In genomic region chr12:10607885-10608458, GRCh38 we compare ENCODE assay signal across 13 cellular contexts. TPM values are rescaled to one million over a fixed set of nuclear protein-coding genes. Genes with fewer than 3 reads are reported as not detected.
DNase-seq lines count a peak whose midpoint lies in the region; ATAC-seq and TF ChIP-seq lines count a peak whose summit lies in the region.
"Had no signal": no experiment of that assay in that cellular context is flagged by ENCODE, and none has a peak within 500 bp of the region (broad histone marks: within the 10 kb centered on the region; RNA-seq: fewer than 3 reads in every experiment).

No MANE protein-coding gene starts in this region.

- H3K36me3 ChIP-seq in right atrium auricular region (peaks cover 6% of the 10 kb centered on the region), MG63 (peaks cover 75% of the 10 kb centered on the region)

- TF ChIP-seq CTCF in right atrium auricular region (IDR thresholded peaks at IDR 0.05), result peak; percentile 14 to 45
- TF ChIP-seq CTCF in choroid plexus epithelial cell (conservative IDR thresholded peaks at IDR 0.05; ENCODE audit: low read depth, low read length), result peak; percentile 66
- TF ChIP-seq CTCF in retinal pigment epithelial cell (conservative IDR thresholded peaks at IDR 0.05; ENCODE audit: low read depth, low read length), result peak; percentile 42

- H3K4me3 ChIP-seq in right atrium auricular region (no peak overlapping the region), MG63 (no peak overlapping the region), choroid plexus epithelial cell (ENCODE audit: low read depth, low read length) (no peak overlapping the region), retinal pigment epithelial cell (ENCODE audit: low read length) (no peak overlapping the region)

- no peaks in the 10 kb centered on the region for H3K9me3 ChIP-seq in right atrium auricular region
- H3K9me3 ChIP-seq in MG63, result no peaks in the 10 kb centered on the region; the same call in 1 of the 2 replicates

- peaks cover 0 to 13% of the 10 kb centered on the region in 2 donors for H3K4me1 ChIP-seq in right atrium auricular region

- H3K27ac ChIP-seq in right atrium auricular region, result no peak overlapping the region

- ATAC-seq in Right ventricle myocardium superior (ENCODE audit: poor library complexity) (no peak), GM19328 (IDR thresholded peaks at IDR 0.05; ENCODE audit: unreplicated experiment) (no peak), HG03442 (IDR thresholded peaks at IDR 0.05; ENCODE audit: unreplicated experiment) (no peak)
- ATAC-seq: esophagus mucosa; naive thymus-derived CD8-positive, alpha-beta T cell; T-cell had no signal

- DNase-seq in right atrium auricular region (ENCODE audit: low spot score) (no peak), Right ventricle myocardium superior (no peak), MG63 (peak; percentile 7), choroid plexus epithelial cell (ENCODE audit: low read depth) (peak; percentile 48), retinal pigment epithelial cell (ENCODE audit: low read depth) (no peak), KG1 (lab: John Stamatoyannopoulos, UW) (no peak)
- DNase-seq: activated effector memory CD4-positive, alpha-beta T cell treated with Interleukin-2 at 50 U/mL for 16 hours; NCI-H1436 treated with DMSO at 0.1 percent for 48 hours had no signal

- intact Hi-C loops in Right ventricle myocardium superior (cut with DNase I), result no loop called here

- no peaks in the 10 kb centered on the region for H3K27me3 ChIP-seq in right atrium auricular region
- H3K27me3 ChIP-seq in MG63, result no peaks in the 10 kb centered on the region

RNA-seq across cellular contexts. Expression of gene MAGOHB, which starts 5.4 kb away (rescaled TPM):
- 1 to 10 TPM; 5.5 to 6.2 TPM for total RNA-seq in right atrium auricular region
- 14.0 TPM for total RNA-seq in Right ventricle myocardium superior
- total RNA-seq in MG63 (2014; rRNA removed; shearing (Covaris generic); ENCODE audit: low replicate concordance), result 39.7 and 42.7 TPM in 2 replicates

Comparison
In these comparisons a context has a peak if more than half of its experiments do, and no peak if none do; other contexts are left out.
1. DNase-seq: peak in MG63 (single experiment) and choroid plexus epithelial cell (single experiment); none in right atrium auricular region (single experiment), Right ventricle myocardium superior (single experiment), retinal pigment epithelial cell (single experiment) and KG1 (single experiment).
2. Peak in every context shown above with its lines, with median percentiles within 50 percentile points of each other: CTCF ChIP-seq.